In the genomic region with DNA sequence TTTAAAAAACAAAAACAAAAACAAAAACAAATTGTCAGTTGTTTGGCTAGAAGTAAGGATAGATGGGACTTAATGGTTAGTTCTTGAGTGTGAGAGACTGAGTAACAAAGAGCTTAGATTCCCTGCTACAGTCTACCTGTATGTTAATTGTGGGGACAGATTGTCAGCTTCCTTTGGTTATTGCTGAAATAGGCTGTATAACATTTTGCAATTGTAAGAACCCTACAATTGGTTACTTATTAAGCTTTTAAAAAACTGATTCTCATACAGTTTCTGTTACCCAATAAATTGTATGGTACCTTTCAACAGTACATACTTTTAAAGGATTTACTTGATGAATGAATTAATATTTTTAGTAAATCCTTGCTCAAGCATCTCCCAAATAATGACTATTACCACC, we compare ENCODE assay signal across 27 cellular contexts.
"Had no signal": no experiment of that assay in that cellular context is flagged by ENCODE, and none has a peak within 500 bp of the region (broad histone marks: within the 10 kb centered on the region; RNA-seq: fewer than 3 reads in every experiment).

No MANE protein-coding gene starts in this region.

- H2AFZ ChIP-seq: parathyroid adenoma had no signal

- H3K4me1 Mint-ChIP-seq: memory B cell; nephron; neural crest cell; stimulated activated naive B cell treated with anti-CD40 and anti-IgM and Interleukin-4, amounts not matched to agents 10 μg/mL and 1 μg/mL and 100 μg/mL, for 72 hours had no signal

- H3K9me3 ChIP-seq: mucosa of descending colon, psoas muscle, testis, thyroid gland, transverse colon, upper lobe of left lung, vagina had no signal

- H3K27ac Mint-ChIP-seq: memory B cell; naive thymus-derived CD4-positive, alpha-beta T cell; nephron; stimulated activated naive B cell treated with anti-CD40 and anti-IgM and Interleukin-4, amounts not matched to agents 10 μg/mL and 1 μg/mL and 100 μg/mL, for 72 hours had no signal

- H3K79me2 ChIP-seq: parathyroid adenoma had no signal

- H3K4me3 Mint-ChIP-seq: memory B cell; naive thymus-derived CD4-positive, alpha-beta T cell; nephron; neural crest cell; stimulated activated naive B cell treated with anti-CD40 and anti-IgM and Interleukin-4, amounts not matched to agents 10 μg/mL and 1 μg/mL and 100 μg/mL, for 72 hours had no signal

- H3K4me3 ChIP-seq: left lung, lung, mucosa of descending colon, psoas muscle, right atrium auricular region, skin epidermis, stomach, testis, thyroid gland, transverse colon, upper lobe of left lung, vagina had no signal

- H3K36me3 ChIP-seq: thyroid gland had no signal

- DNase-seq: islet precursor cell; left lung; midbrain; mucosa of descending colon; naive thymus-derived CD4-positive, alpha-beta T cell; nucleus accumbens; psoas muscle; stimulated activated CD4-positive, alpha-beta T cell treated with anti-CD3 and anti-CD28 coated beads, Interleukin-12 subunit alpha, Interleukin-12 subunit beta, amount 100 ng/mL, for 4 hours; stimulated activated CD4-positive, alpha-beta T cell treated with anti-CD3 and anti-CD28 coated beads, Interleukin-15, amount 100 ng/mL, for 24 hours; stimulated activated CD4-positive, alpha-beta T cell treated with anti-CD3 and anti-CD28 coated beads, Interleukin-2, amount 100 ng/mL, for 24 hours; stimulated activated CD4-positive, alpha-beta T cell treated with anti-CD3 and anti-CD28 coated beads, Interleukin-4, amount 100 ng/mL, for 1 hour; stimulated activated naive B cell treated with anti-CD40 and anti-IgM and Interleukin-4, amounts not matched to agents 10 μg/mL and 1 μg/mL and 100 μg/mL, for 72 hours; stimulated activated naive CD8-positive, alpha-beta T cell treated with anti-CD3 and anti-CD28 coated beads, Interleukin-15, Interleukin-2, amounts not matched to agents 100 U/mL and 50 U/mL, for 24 hours; stomach; testis; thyroid gland; transverse colon; upper lobe of left lung had no signal

- ATAC-seq: left lung; mucosa of descending colon; naive thymus-derived CD4-positive, alpha-beta T cell; psoas muscle; sciatic nerve; stimulated activated naive B cell treated with anti-CD40 and anti-IgM and Interleukin-4, amounts not matched to agents 10 μg/mL and 1 μg/mL and 100 μg/mL, for 72 hours; stimulated activated naive CD8-positive, alpha-beta T cell treated with anti-CD3 and anti-CD28 coated beads, Interleukin-15, Interleukin-2, amounts not matched to agents 100 U/mL and 50 U/mL, for 24 hours had no signal

- H3K27me3 ChIP-seq: left lung, right atrium auricular region, stomach, testis, thyroid gland, transverse colon, upper lobe of left lung, vagina had no signal

- H3K27me3 Mint-ChIP-seq: memory B cell; naive thymus-derived CD4-positive, alpha-beta T cell; stimulated activated naive B cell treated with anti-CD40 and anti-IgM and Interleukin-4, amounts not matched to agents 10 μg/mL and 1 μg/mL and 100 μg/mL, for 72 hours had no signal

- H3K27ac ChIP-seq: left lung, parathyroid adenoma, psoas muscle, right atrium auricular region, skin epidermis, stomach, testis, thyroid gland, transverse colon, upper lobe of left lung, vagina had no signal

- H3K4me1 ChIP-seq: left lung, parathyroid adenoma, psoas muscle, right atrium auricular region, stomach, testis, thyroid gland, upper lobe of left lung, vagina had no signal

- H3K9ac ChIP-seq: parathyroid adenoma had no signal
